In the genomic region with DNA sequence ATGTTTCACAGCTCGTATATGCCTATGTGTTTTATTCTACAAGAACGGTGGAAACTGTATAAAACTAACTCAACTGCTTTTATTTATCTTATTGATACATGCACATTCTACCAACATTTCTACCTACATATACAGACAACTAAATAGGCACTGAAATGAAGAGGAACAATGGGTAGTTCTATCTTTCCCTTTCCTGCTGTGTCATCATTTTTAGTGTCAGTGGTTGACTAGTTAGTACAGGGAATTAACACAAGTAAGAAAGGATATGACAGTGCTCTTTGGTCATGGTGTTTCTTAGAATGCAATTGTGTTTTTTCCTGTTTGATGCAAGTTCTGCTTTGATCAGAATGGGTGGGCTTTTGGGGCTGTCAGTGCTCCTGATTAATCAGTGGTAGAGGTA, we compare ENCODE assay signal across 27 cellular contexts.
"Had no signal": no experiment of that assay in that cellular context is flagged by ENCODE, and none has a peak within 500 bp of the region (broad histone marks: within the 10 kb centered on the region; RNA-seq: fewer than 3 reads in every experiment).

No MANE protein-coding gene starts in this region.

- H3K4me3 ChIP-seq: dorsolateral prefrontal cortex, gastrocnemius medialis, left lung, psoas muscle, skin epidermis, spleen, testis, tibial artery, upper lobe of right lung, uterus had no signal

- H3K4me1 ChIP-seq: gastrocnemius medialis, left lung, psoas muscle, spleen, testis, tibial artery, upper lobe of right lung, uterus had no signal

- ATAC-seq: gastrocnemius medialis; left cardiac atrium; left lung; naive thymus-derived CD4-positive, alpha-beta T cell; psoas muscle; right cardiac atrium; stimulated activated memory B cell treated with anti-CD40 and anti-IgM and Interleukin-4, amounts not matched to agents 10 μg/mL and 1 μg/mL and 100 μg/mL, for 72 hours; stimulated activated naive CD8-positive, alpha-beta T cell treated with anti-CD3 and anti-CD28 coated beads, Interleukin-15, Interleukin-2, amounts not matched to agents 100 U/mL and 50 U/mL, for 24 hours; upper lobe of right lung had no signal

- DNase-seq: dorsolateral prefrontal cortex; effector CD4-positive, alpha-beta T cell; foreskin fibroblast; gastrocnemius medialis; head of caudate nucleus; kidney; left cardiac atrium; left lung; mesendoderm; midbrain; naive thymus-derived CD4-positive, alpha-beta T cell; nephron progenitor cell; nucleus accumbens; posterior cingulate gyrus; psoas muscle; right cardiac atrium; spleen; stimulated activated CD4-positive, alpha-beta T cell treated with anti-CD3 and anti-CD28 coated beads, Interleukin-4, amount 100 ng/mL, for 4 hours; stimulated activated naive CD8-positive, alpha-beta T cell treated with anti-CD3 and anti-CD28 coated beads, Interleukin-15, Interleukin-2, amounts not matched to agents 100 U/mL and 50 U/mL, for 24 hours; substantia nigra; testis; tibial artery; upper lobe of right lung; uterus had no signal

- H3K27ac ChIP-seq: dorsolateral prefrontal cortex, gastrocnemius medialis, left lung, psoas muscle, skin epidermis, spleen, testis, tibial artery, upper lobe of right lung, uterus had no signal

- H3K27me3 ChIP-seq: dorsolateral prefrontal cortex, gastrocnemius medialis, left lung, spleen, testis, tibial artery, upper lobe of right lung, uterus had no signal

- FAIRE-seq: colon, kidney had no signal

- H3K9me3 ChIP-seq: gastrocnemius medialis, psoas muscle, testis, tibial artery, upper lobe of right lung, uterus had no signal

- H3K36me3 ChIP-seq: gastrocnemius medialis, left lung, spleen, tibial artery, upper lobe of right lung, uterus had no signal
